22 cellular contexts compared by ENCODE assay signal in genomic region chr2:158676295-158676694, GRCh38.
DNase-seq lines count a peak whose midpoint lies in the region; ATAC-seq lines count a peak whose summit lies in the region.
"Had no signal": no experiment of that assay in that cellular context is flagged by ENCODE, and none has a peak within 500 bp of the region (broad histone marks: within the 10 kb centered on the region; RNA-seq: fewer than 3 reads in every experiment).

No MANE protein-coding gene starts in this region.

- H3K4me3 ChIP-seq in right cardiac atrium (ENCODE audit: low read length): no peak overlapping the region
- H3K4me3 ChIP-seq: GM23248 had no signal

- peak overlapping the region; percentile 64 for H3K27ac ChIP-seq in right cardiac atrium (ENCODE audit: low read length)
- H3K27ac ChIP-seq: GM23248, KMS-11, RWPE1 had no signal

- no peaks in the 10 kb centered on the region for H3K9me3 ChIP-seq in right cardiac atrium (ENCODE audit: control insufficient read depth, low read length)

- intact Hi-C loops in Right ventricle myocardium inferior (cut with DNase I): loop anchor here (5.0 kb wide), 3 partner anchors 51 to 219 kb away; partner anchors contain the start of genes CCDC148 and PKP4
- intact Hi-C loops in cardiac septum (cut with DNase I): no loop called here
- intact Hi-C loops in Right ventricle myocardium superior (cut with DNase I): no loop called here
- intact Hi-C loops in right cardiac atrium (cut with DNase I): no loop called here

- no peaks in the 10 kb centered on the region for H3K4me1 ChIP-seq in right cardiac atrium (ENCODE audit: control insufficient read depth, insufficient read depth, low read length)

- DNase-seq in Right ventricle myocardium inferior (ENCODE audit: missing footprints): no peak
- DNase-seq in cardiac septum (ENCODE audit: low spot score): no peak
- DNase-seq in Right ventricle myocardium superior: no peak
- DNase-seq in right cardiac atrium: peak in 1 of 3 donors; percentile 58
- no peak for DNase-seq in stimulated activated naive CD4-positive, alpha-beta T cell (lab: John Stamatoyannopoulos, UW)
- DNase-seq in activated T-cell treated with anti-CD3 and anti-CD28 coated beads, Interleukin-2, amount 50 U/mL, for 48 hours: no peak
- DNase-seq in NCI-H2227 (lab: John Stamatoyannopoulos, UW; ENCODE audit: unreplicated experiment): no peak
- DNase-seq: AML-193; CD8-positive, alpha-beta T cell; DND-41; GM23248; HCEC 1CT; IMR-90; NCI-H1105; NCI-H146; NCI-H2029 treated with DMSO at 0.1 percent for 48 hours; NCI-H524 treated with DMSO at 0.1 percent for 48 hours; NK-92 treated with Interleukin-12 subunit alpha and Interleukin-12 subunit beta, amount 100 ng/mL, for 24 hours had no signal

- 78% methylated on average over 3 of the region's 3 CpGs for WGBS in right cardiac atrium

- ATAC-seq in Right ventricle myocardium inferior: peak; percentile 63
- ATAC-seq in Right ventricle myocardium superior (ENCODE audit: poor library complexity): peak; percentile 84
- ATAC-seq in right cardiac atrium: peak; percentile 62 to 65
- ATAC-seq in HG03439 (IDR thresholded peaks at IDR 0.05; ENCODE audit: unreplicated experiment): no peak
- ATAC-seq: CD8-positive, alpha-beta T cell; SK-N-SH treated with all-trans-retinoic acid at 6 μM for 48 hours had no signal

- H3K27me3 ChIP-seq in right cardiac atrium (ENCODE audit: control insufficient read depth, insufficient read depth): no peaks in the 10 kb centered on the region
